Comparison of ENCODE assay signal across 1 cellular context in the genomic region with DNA sequence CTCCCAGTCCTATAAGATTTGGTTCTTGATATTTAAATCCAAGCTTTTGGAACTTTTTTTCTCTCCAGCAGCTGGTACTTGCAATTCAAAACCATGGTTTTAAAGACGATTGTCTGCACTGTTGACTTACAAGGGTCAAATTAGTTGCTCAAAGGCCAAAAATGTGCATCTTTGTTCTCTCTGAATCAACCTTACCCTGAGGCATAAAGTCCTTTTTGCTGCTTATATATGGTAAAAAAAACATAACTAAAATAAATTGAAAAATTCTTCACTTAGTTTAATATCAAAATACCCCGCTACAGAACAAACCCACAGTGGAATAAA.
TF ChIP-seq lines count a peak whose summit lies in the region.

No MANE protein-coding gene starts in this region.

TF ChIP-seq in SK-N-SH, 30 proteins besides CTCF, POLR2A, EP300 and RAD21 (continued from another document):
- TF ChIP-seq, protein P1, sequence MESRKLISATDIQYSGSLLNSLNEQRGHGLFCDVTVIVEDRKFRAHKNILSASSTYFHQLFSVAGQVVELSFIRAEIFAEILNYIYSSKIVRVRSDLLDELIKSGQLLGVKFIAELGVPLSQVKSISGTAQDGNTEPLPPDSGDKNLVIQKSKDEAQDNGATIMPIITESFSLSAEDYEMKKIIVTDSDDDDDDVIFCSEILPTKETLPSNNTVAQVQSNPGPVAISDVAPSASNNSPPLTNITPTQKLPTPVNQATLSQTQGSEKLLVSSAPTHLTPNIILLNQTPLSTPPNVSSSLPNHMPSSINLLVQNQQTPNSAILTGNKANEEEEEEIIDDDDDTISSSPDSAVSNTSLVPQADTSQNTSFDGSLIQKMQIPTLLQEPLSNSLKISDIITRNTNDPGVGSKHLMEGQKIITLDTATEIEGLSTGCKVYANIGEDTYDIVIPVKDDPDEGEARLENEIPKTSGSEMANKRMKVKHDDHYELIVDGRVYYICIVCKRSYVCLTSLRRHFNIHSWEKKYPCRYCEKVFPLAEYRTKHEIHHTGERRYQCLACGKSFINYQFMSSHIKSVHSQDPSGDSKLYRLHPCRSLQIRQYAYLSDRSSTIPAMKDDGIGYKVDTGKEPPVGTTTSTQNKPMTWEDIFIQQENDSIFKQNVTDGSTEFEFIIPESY (IDR thresholded peaks at IDR 0.05; ENCODE audit: borderline replicate concordance, low read depth) = no peak
TF ChIP-seq in SK-N-SH: peak in this region for 0.
